Comparison of ENCODE assay signal across 8 cellular contexts in the genomic region with DNA sequence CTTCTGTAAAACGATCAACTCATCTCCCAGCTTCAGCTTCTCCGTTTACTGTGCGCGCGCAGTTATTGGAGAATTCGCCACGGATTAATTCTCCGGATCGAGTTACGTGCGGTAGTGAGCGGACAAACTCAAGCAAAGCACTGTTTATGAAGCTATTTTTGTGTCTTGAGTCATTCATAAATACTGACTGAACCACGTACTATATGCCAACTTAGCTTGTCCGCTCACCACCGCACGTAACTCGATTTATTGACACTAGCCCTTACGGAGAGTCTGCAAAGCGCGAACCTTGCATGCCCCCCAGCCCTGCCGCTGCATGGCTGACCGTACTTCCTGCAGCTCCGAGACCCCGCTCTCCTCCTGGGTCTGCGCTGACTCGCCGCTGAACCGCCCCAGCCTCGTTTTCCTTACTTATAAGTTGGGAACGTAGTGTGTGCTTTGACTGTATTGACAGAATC. TPM values are rescaled to one million over a fixed set of nuclear protein-coding genes. Genes with fewer than 3 reads are reported as not detected.
DNase-seq lines count a peak whose midpoint lies in the region; ATAC-seq and TF ChIP-seq lines count a peak whose summit lies in the region.

No MANE protein-coding gene starts in this region.

- peak overlapping the region; percentile 92 to 97 (median 95) for H3K4me3 Mint-ChIP-seq in CD4-positive, alpha-beta memory T cell
- H3K4me3 Mint-ChIP-seq in effector memory CD8-positive, alpha-beta T cell = peak overlapping the region; percentile 84 to 94

- CTCF ChIA-PET in CD4-positive, alpha-beta memory T cell (lab: Charles Lee; ENCODE audit: partially characterized antibody) = interaction anchor here (0.7 to 3.4 kb wide), 12 partner anchors 10 to 127 kb away, joined by 3 to 57 read pairs (median 4); a partner anchor contains a TSS
- CTCF ChIA-PET in SK-N-SH (lab: Yijun Ruan, JAX) = interaction anchor here (0.6 to 3.6 kb wide), 17 partner anchors 8 to 247 kb away, joined by 3 to 51 read pairs (median 4); a partner anchor contains a TSS

- H3K4me2 ChIP-seq in SK-N-SH = peak overlapping the region; percentile 85

- 2% methylated on average over 24 of the region's 30 CpGs for WGBS in SK-N-SH (ENCODE audit: low lambda C conversion rate)
- 0 to 1% methylated on average over 16 to 20 of the region's 30 CpGs for WGBS in mesodermal cell (ENCODE audit: insufficient coverage in 2 of 2), 2 experiments
- WGBS in thymus = under 1% methylated on average over 30 of the region's 30 CpGs

- H3K9me3 Mint-ChIP-seq in CD4-positive, alpha-beta memory T cell = no peaks in the 10 kb centered on the region
- H3K9me3 Mint-ChIP-seq in effector memory CD8-positive, alpha-beta T cell = no peaks in the 10 kb centered on the region

- peak overlapping the region; percentile 94 for H3K9ac ChIP-seq in SK-N-SH

- peaks cover 39% of the 10 kb centered on the region for H3K4me1 ChIP-seq in CD4-positive, alpha-beta memory T cell (ENCODE audit: insufficient read depth, low read length)
- H3K4me1 ChIP-seq in SK-N-SH (ENCODE audit: control insufficient read depth in 1 of 2, insufficient read depth in 2 of 2, low read depth in 1 of 2, low read length in 1 of 2) (peaks cover 0 to 19% of the 10 kb centered on the region in 2 experiments; a peak in 2 of 4 replicates), mesodermal cell (ENCODE audit: control insufficient read depth, insufficient read depth, low read length, poor library complexity, severe bottlenecking) (peaks cover 12% of the 10 kb centered on the region), thymus (ENCODE audit: control insufficient read depth, insufficient read depth, low read length) (peaks cover 4% of the 10 kb centered on the region)

- H3K36me3 ChIP-seq in CD4-positive, alpha-beta memory T cell (ENCODE audit: insufficient read depth, low read length) = no peaks in the 10 kb centered on the region
- H3K36me3 ChIP-seq in SK-N-SH (replicated peaks in 1 of 2; ENCODE audit: control insufficient read depth in 1 of 2, insufficient read depth in 2 of 2, low read length in 1 of 2) (no peaks in the 10 kb centered on the region), mesodermal cell (ENCODE audit: control insufficient read depth, insufficient read depth, low read length) (peaks cover 8% of the 10 kb centered on the region), thymus (ENCODE audit: control insufficient read depth, insufficient read depth) (no peaks in the 10 kb centered on the region)

- peaks cover 50% of the 10 kb centered on the region for H3K79me2 ChIP-seq in SK-N-SH (ENCODE audit: insufficient read depth)

- H3K9me3 ChIP-seq in CD4-positive, alpha-beta memory T cell (ENCODE audit: control insufficient read depth in 1 of 2, low read length in 2 of 2) = no peaks in the 10 kb centered on the region
- H3K9me3 ChIP-seq in SK-N-SH = no peaks in the 10 kb centered on the region
- no peaks in the 10 kb centered on the region for H3K9me3 ChIP-seq in mesodermal cell (ENCODE audit: control insufficient read depth, low read length)
- no peaks in the 10 kb centered on the region for H3K9me3 ChIP-seq in thymus (ENCODE audit: control insufficient read depth)

- peak overlapping the region; percentile 48 to 93 (median 75) for H3K27ac Mint-ChIP-seq in CD4-positive, alpha-beta memory T cell
- peak overlapping the region; percentile 39 to 84 for H3K27ac Mint-ChIP-seq in effector memory CD8-positive, alpha-beta T cell

- intact Hi-C loops in CD4-positive, alpha-beta memory T cell (cut with micrococcal nuclease) = loop anchor here (2.0 kb wide), 1 partner anchor 158 kb away; no protein-coding TSS in a partner anchor

- H4K20me1 ChIP-seq in SK-N-SH (ENCODE audit: insufficient read depth) = 0 out of 2 replicates have a peak, but pooled peaks cover 21% of the 10 kb centered on the region

- peak; percentile 25 for ATAC-seq in GM19351 (IDR thresholded peaks at IDR 0.05; ENCODE audit: unreplicated experiment)
- peak; percentile 10 for ATAC-seq in HG03521 (IDR thresholded peaks at IDR 0.05; ENCODE audit: unreplicated experiment)
- peak; percentile 6 for ATAC-seq in effector memory CD8-positive, alpha-beta T cell (replicated peaks)

- peaks cover 0 to 1% of the 10 kb centered on the region in 2 donors for H3K27me3 Mint-ChIP-seq in CD4-positive, alpha-beta memory T cell
- peaks cover 0 to 9% of the 10 kb centered on the region in 2 donors for H3K27me3 Mint-ChIP-seq in effector memory CD8-positive, alpha-beta T cell

- H2AFZ ChIP-seq in SK-N-SH (ENCODE audit: low read depth) = peak overlapping the region; percentile 58; the same call in 1 of the 2 replicates

- peak overlapping the region; percentile 70 for H3K27ac ChIP-seq in CD4-positive, alpha-beta memory T cell (ENCODE audit: low read depth, low read length)
- H3K27ac ChIP-seq in SK-N-SH (ENCODE audit: low read depth in 2 of 2, low read length in 1 of 2) (peak overlapping the region; percentile 85 to 92), mesodermal cell (ENCODE audit: low read depth, low read length, severe bottlenecking) (no peak overlapping the region), thymus (ENCODE audit: low read depth) (no peak overlapping the region)

- no peaks in the 10 kb centered on the region for H3K27me3 ChIP-seq in CD4-positive, alpha-beta memory T cell (ENCODE audit: insufficient read depth, low read length)
- no peaks in the 10 kb centered on the region for H3K27me3 ChIP-seq in SK-N-SH (ENCODE audit: insufficient read depth)
- H3K27me3 ChIP-seq in thymus (ENCODE audit: control insufficient read depth, insufficient read depth) = no peaks in the 10 kb centered on the region

- DNase-seq in CD4-positive, alpha-beta memory T cell = no peak
- peak; percentile 65 for DNase-seq in SK-N-SH
- no peak for DNase-seq in effector memory CD8-positive, alpha-beta T cell
- no peak for DNase-seq in NAMALWA (ENCODE audit: low spot score)

- peak overlapping the region; percentile 21 to 84 for H3K4me3 ChIP-seq in CD4-positive, alpha-beta memory T cell (ENCODE audit: low read length in 2 of 2)
- H3K4me3 ChIP-seq in SK-N-SH (ENCODE audit: low read depth in 2 of 2, low read length in 1 of 2) (peak overlapping the region; percentile 75 to 99), mesodermal cell (ENCODE audit: extremely low read depth, insufficient read depth, low read length, poor library complexity, severe bottlenecking) (peak overlapping the region; percentile 94), thymus (ENCODE audit: low read length) (peak overlapping the region; percentile 93)

- TF ChIP-seq RAD21 in SK-N-SH (IDR thresholded peaks at IDR 0.05; ENCODE audit: low read length) = no peak

- H3K36me3 Mint-ChIP-seq in CD4-positive, alpha-beta memory T cell = peaks cover 0 to 4% of the 10 kb centered on the region in 2 donors
- H3K36me3 Mint-ChIP-seq in effector memory CD8-positive, alpha-beta T cell (ENCODE audit: insufficient read depth) = peaks cover 5% of the 10 kb centered on the region

- H3K9me2 ChIP-seq in SK-N-SH = no peaks in the 10 kb centered on the region

- H3F3A ChIP-seq in SK-N-SH (replicated peaks; ENCODE audit: insufficient read depth) = peaks cover 4% of the 10 kb centered on the region

- no peak for TF ChIP-seq EP300 in SK-N-SH (IDR thresholded peaks at IDR 0.05; ENCODE audit: borderline replicate concordance in 1 of 2, low read depth in 1 of 2, low read length in 1 of 2)

- peaks cover 32 to 53% (median 34%) of the 10 kb centered on the region in 4 donors for H3K4me1 Mint-ChIP-seq in CD4-positive, alpha-beta memory T cell
- H3K4me1 Mint-ChIP-seq in effector memory CD8-positive, alpha-beta T cell (ENCODE audit: low read depth in 2 of 2) = peaks cover 28 to 43% of the 10 kb centered on the region in 2 donors

- POLR2A ChIA-PET in CD4-positive, alpha-beta memory T cell (lab: Charles Lee; ENCODE audit: partially characterized antibody) = interaction anchor here (1.2 to 4.3 kb wide), 2 partner anchors 18 to 72 kb away, joined by 7 to 54 read pairs; a partner anchor contains a TSS
- POLR2A ChIA-PET in SK-N-SH (lab: Yijun Ruan, JAX) = interaction anchor here (1.0 kb wide), 1 partner anchor 70 kb away, joined by 4 read pairs; no protein-coding TSS in a partner anchor

- TF ChIP-seq CTCF in SK-N-SH (IDR thresholded peaks at IDR 0.05) = no peak

TF ChIP-seq in SK-N-SH, 30 proteins besides CTCF, POLR2A, EP300 and RAD21 (continues in another document):
- no peak for TF ChIP-seq GATA2 (CRISPR knock-in tag; IDR thresholded peaks at IDR 0.05)
- TF ChIP-seq FOSL2 (IDR thresholded peaks at IDR 0.05; ENCODE audit: borderline replicate concordance, low read depth) = no peak
- no peak for TF ChIP-seq NRF1 (IDR thresholded peaks at IDR 0.05; ENCODE audit: low read depth, low read length)
- TF ChIP-seq, protein P1, sequence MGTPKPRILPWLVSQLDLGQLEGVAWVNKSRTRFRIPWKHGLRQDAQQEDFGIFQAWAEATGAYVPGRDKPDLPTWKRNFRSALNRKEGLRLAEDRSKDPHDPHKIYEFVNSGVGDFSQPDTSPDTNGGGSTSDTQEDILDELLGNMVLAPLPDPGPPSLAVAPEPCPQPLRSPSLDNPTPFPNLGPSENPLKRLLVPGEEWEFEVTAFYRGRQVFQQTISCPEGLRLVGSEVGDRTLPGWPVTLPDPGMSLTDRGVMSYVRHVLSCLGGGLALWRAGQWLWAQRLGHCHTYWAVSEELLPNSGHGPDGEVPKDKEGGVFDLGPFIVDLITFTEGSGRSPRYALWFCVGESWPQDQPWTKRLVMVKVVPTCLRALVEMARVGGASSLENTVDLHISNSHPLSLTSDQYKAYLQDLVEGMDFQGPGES (IDR thresholded peaks at IDR 0.05; ENCODE audit: low read depth, low read length) = no peak
- peak; percentile 76; the same call in 1 of the 2 replicates for TF ChIP-seq MEF2A (IDR thresholded peaks at IDR 0.05; ENCODE audit: borderline replicate concordance, low read depth)
- TF ChIP-seq, protein P2, sequence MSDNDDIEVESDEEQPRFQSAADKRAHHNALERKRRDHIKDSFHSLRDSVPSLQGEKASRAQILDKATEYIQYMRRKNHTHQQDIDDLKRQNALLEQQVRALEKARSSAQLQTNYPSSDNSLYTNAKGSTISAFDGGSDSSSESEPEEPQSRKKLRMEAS (IDR thresholded peaks at IDR 0.05; ENCODE audit: low read depth) = no peak
- TF ChIP-seq RCOR1 (IDR thresholded peaks at IDR 0.05; ENCODE audit: low read length) = no peak

RNA-seq across cellular contexts. Expression of a gene that starts 0.8 kb away (rescaled TPM):
- total RNA-seq in CD4-positive, alpha-beta memory T cell = 10 to 100 TPM; 29.5 to 31.6 TPM
- polyA plus RNA-seq in CD4-positive, alpha-beta memory T cell = 10 to 100 TPM; 17.1 to 18.8 TPM
- 24.7 and 37.2 TPM in 2 replicates for polyA plus RNA-seq in SK-N-SH (2012; rRNA removed)
- 32.3 and 34.1 TPM in 2 replicates for polyA plus RNA-seq in SK-N-SH (2012; cell fraction: cytosol; rRNA removed)
- 28.2 and 53.7 TPM in 2 replicates for polyA plus RNA-seq in SK-N-SH (2012; cell fraction: nucleus; rRNA removed)
- polyA plus RNA-seq in mesodermal cell (2013, experiment 1 of 2) = 34.5 TPM
- 35.7 TPM for polyA plus RNA-seq in mesodermal cell (2013, experiment 2 of 2)
- polyA plus RNA-seq in thymus = 32.5 TPM

RNA-seq across cellular contexts. Expression of a gene that starts 18.1 kb away (rescaled TPM):
- 1 to 10 TPM; 1.0 to 1.5 TPM for total RNA-seq in CD4-positive, alpha-beta memory T cell
- polyA plus RNA-seq in CD4-positive, alpha-beta memory T cell = 1 to 10 TPM; 1.3 to 1.5 TPM
- polyA plus RNA-seq in SK-N-SH (2012; rRNA removed) = 0.30 and 0.50 TPM in 2 replicates
- polyA plus RNA-seq in SK-N-SH (2012; cell fraction: cytosol; rRNA removed) = 0.55 and 0.76 TPM in 2 replicates
- 1.2 and 1.4 TPM in 2 replicates for polyA plus RNA-seq in SK-N-SH (2012; cell fraction: nucleus; rRNA removed)
- 1.00 TPM for polyA plus RNA-seq in mesodermal cell (2013, experiment 1 of 2)
- polyA plus RNA-seq in mesodermal cell (2013, experiment 2 of 2) = 0.56 TPM
- 4.7 TPM for polyA plus RNA-seq in thymus

Comparison
In these comparisons a context has a peak if more than half of its experiments do, and no peak if none do; other contexts are left out.
1. H3K27ac ChIP-seq: peak in CD4-positive, alpha-beta memory T cell (single experiment) and SK-N-SH (2 of 2); none in mesodermal cell (single experiment) and thymus (single experiment).
2. Peak in every context shown above with its lines, with median percentiles within 50 percentile points of each other: H3K4me3 ChIP-seq and ATAC-seq.